In the genomic region with DNA sequence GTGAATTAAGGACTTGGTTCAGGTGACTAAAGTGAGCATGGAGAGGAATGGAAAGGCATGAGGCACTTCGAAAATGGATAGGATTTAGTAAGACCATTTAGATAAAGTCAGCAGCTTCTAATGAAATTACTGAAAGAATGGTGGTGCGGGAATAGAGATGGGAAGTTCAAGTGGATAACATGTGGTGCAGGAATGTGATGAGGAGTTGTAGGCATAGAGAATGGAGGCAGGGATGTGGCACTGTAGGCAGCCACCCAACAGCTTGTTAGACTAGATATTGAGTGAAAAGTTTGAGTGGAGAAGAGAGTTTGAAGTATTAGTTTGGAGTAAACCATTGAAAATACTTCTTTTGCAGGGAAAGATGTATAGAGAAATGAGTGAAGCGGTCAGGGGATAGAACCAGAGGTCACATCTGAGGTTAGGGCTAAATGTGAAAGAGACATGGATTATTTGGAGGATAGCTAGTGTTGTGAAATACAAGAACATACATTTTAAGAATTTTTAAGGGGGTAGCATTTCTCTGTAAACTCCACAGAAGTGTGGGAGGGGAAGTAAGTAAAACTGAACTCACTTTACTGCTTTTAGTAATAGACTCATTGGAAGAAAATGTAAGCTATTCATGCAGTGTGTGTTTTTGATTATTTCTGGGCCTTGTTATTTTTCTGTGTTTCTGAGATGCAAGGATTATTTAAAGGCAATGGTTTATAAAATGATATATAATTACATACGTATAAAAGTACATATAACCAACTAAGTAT, we compare ENCODE assay signal across 11 cellular contexts. TPM values are rescaled to one million over a fixed set of nuclear protein-coding genes. Genes with fewer than 3 reads are reported as not detected.
DNase-seq lines count a peak whose midpoint lies in the region; ATAC-seq and TF ChIP-seq lines count a peak whose summit lies in the region.
"Had no signal": no experiment of that assay in that cellular context is flagged by ENCODE, and none has a peak within 500 bp of the region (broad histone marks: within the 10 kb centered on the region; RNA-seq: fewer than 3 reads in every experiment).

No MANE protein-coding gene starts in this region.

- no peak for TF ChIP-seq CTCF in OCI-LY7 (conservative IDR thresholded peaks at IDR 0.05; ENCODE audit: low read length)
- TF ChIP-seq CTCF in progenitor cell of endocrine pancreas (IDR thresholded peaks at IDR 0.05; ENCODE audit: unreplicated experiment), result no peak
- TF ChIP-seq CTCF in glutamatergic neuron (IDR thresholded peaks at IDR 0.05; ENCODE audit: partially characterized antibody, unreplicated experiment), result no peak

- H3K27ac Mint-ChIP-seq in progenitor cell of endocrine pancreas (peak overlapping the region; percentile 14), glutamatergic neuron (ENCODE audit: unreplicated experiment) (no peak overlapping the region)

- ATAC-seq in HG02938 (IDR thresholded peaks at IDR 0.05; ENCODE audit: unreplicated experiment), result no peak
- ATAC-seq in esophagus mucosa, result no peak

- H3K4me2 ChIP-seq in OCI-LY7 (ENCODE audit: low read length), result 0 out of 2 replicates have a peak overlapping the region, but pooled peaks have one; percentile 2

- H3K4me3 ChIP-seq in OCI-LY7 (ENCODE audit: low read depth, low read length, poor library complexity, severe bottlenecking), result no peak overlapping the region
- H3K4me3 ChIP-seq: SJCRH30 had no signal

- peaks cover 24% of the 10 kb centered on the region for H3K36me3 ChIP-seq in OCI-LY7 (ENCODE audit: insufficient read depth, low read length)

- no peak overlapping the region for H3K27ac ChIP-seq in OCI-LY7 (ENCODE audit: low read depth, low read length, poor library complexity, severe bottlenecking)
- H3K27ac ChIP-seq: SJCRH30 had no signal

- H2AFZ ChIP-seq in OCI-LY7 (ENCODE audit: low read length), result no peak overlapping the region

- H3K36me3 Mint-ChIP-seq in progenitor cell of endocrine pancreas (ENCODE audit: insufficient read depth), result peaks cover 2% of the 10 kb centered on the region
- H3K36me3 Mint-ChIP-seq in glutamatergic neuron (ENCODE audit: unreplicated experiment), result no peaks in the 10 kb centered on the region

- intact Hi-C loops in OCI-LY7 (cut with micrococcal nuclease; ENCODE audit: unreplicated experiment), result no loop called here

- no peaks in the 10 kb centered on the region for H3K9me3 Mint-ChIP-seq in progenitor cell of endocrine pancreas (ENCODE audit: low read depth)
- peaks cover 3% of the 10 kb centered on the region for H3K9me3 Mint-ChIP-seq in glutamatergic neuron (ENCODE audit: unreplicated experiment)

- peak; percentile 44 for DNase-seq in GM04503 (ENCODE audit: low read depth)
- DNase-seq in OCI-LY7 (ENCODE audit: low spot score), result no peak
- DNase-seq in dedifferentiated amniotic fluid mesenchymal stem cell (ENCODE audit: extremely low spot score), result peak; percentile 65
- no peak for DNase-seq in progenitor cell of endocrine pancreas (ENCODE audit: low spot score, unreplicated experiment)
- no peak for DNase-seq in glutamatergic neuron
- DNase-seq: islet precursor cell, NCI-H2029, retina, SJCRH30 had no signal

- BruUV-seq in OCI-LY7 (replicated peaks; lab: Mats Ljungman, UMichigan), result no TSS peak

- H3K79me2 ChIP-seq in OCI-LY7 (ENCODE audit: insufficient read depth, low read depth, low read length), result peaks cover 100% of the 10 kb centered on the region

- H3K4me3 Mint-ChIP-seq in progenitor cell of endocrine pancreas (ENCODE audit: low read depth), result no peak overlapping the region
- no peak overlapping the region for H3K4me3 Mint-ChIP-seq in glutamatergic neuron (ENCODE audit: unreplicated experiment)

- POLR2A ChIA-PET in OCI-LY7 (lab: Charles Lee), result no interaction called here

- H3K27me3 Mint-ChIP-seq in progenitor cell of endocrine pancreas, result no peaks in the 10 kb centered on the region
- no peaks in the 10 kb centered on the region for H3K27me3 Mint-ChIP-seq in glutamatergic neuron (ENCODE audit: unreplicated experiment)

- H3K9me3 ChIP-seq in OCI-LY7 (ENCODE audit: low read length), result no peaks in the 10 kb centered on the region

- CTCF ChIA-PET in OCI-LY7 (lab: Charles Lee; ENCODE audit: unreplicated experiment), result no interaction called here

- no peaks in the 10 kb centered on the region for H3K9me2 ChIP-seq in OCI-LY7 (ENCODE audit: insufficient read depth, low read length)

- H3K4me1 Mint-ChIP-seq in progenitor cell of endocrine pancreas (ENCODE audit: low read depth) (peaks cover 24% of the 10 kb centered on the region), glutamatergic neuron (ENCODE audit: low read depth, unreplicated experiment) (peaks cover 19% of the 10 kb centered on the region)

- peaks cover 60% of the 10 kb centered on the region for H4K20me1 ChIP-seq in OCI-LY7 (ENCODE audit: insufficient read depth, low read length)

- peaks cover 28% of the 10 kb centered on the region for H3K4me1 ChIP-seq in OCI-LY7 (ENCODE audit: insufficient read depth, low read length, poor library complexity, severe bottlenecking)
- H3K4me1 ChIP-seq: SJCRH30 had no signal

RNA-seq across cellular contexts. Expression of a gene that starts 46.2 kb away (rescaled TPM):
- 46.3 and 58.4 TPM in 2 replicates for total RNA-seq in OCI-LY7 (2014; rRNA removed; shearing (Covaris generic))
- 65.1 and 67.1 TPM in 2 replicates for total RNA-seq in OCI-LY7 (2022)
- 83.5 and 90.3 TPM in 2 replicates for total RNA-seq in progenitor cell of endocrine pancreas
- 70.4 TPM for total RNA-seq in glutamatergic neuron (ENCODE audit: unreplicated experiment)
- total RNA-seq in esophagus mucosa, result 32.7 TPM

Comparison
In these comparisons a context has a peak if more than half of its experiments do, and no peak if none do; other contexts are left out.
1. DNase-seq: peak in GM04503 (single experiment) and dedifferentiated amniotic fluid mesenchymal stem cell (single experiment); none in OCI-LY7 (single experiment), progenitor cell of endocrine pancreas (single experiment) and glutamatergic neuron (single experiment).